In genomic region chr10:78774999-78775711, GRCh38 we compare ENCODE assay signal across 14 cellular contexts.
DNase-seq lines count a peak whose midpoint lies in the region; ATAC-seq, FAIRE-seq and TF ChIP-seq lines count a peak whose summit lies in the region.
"Had no signal": no experiment of that assay in that cellular context is flagged by ENCODE, and none has a peak within 500 bp of the region (broad histone marks: within the 10 kb centered on the region; RNA-seq: fewer than 3 reads in every experiment).

No MANE protein-coding gene starts in this region.

- H3K27ac Mint-ChIP-seq in naive thymus-derived CD8-positive, alpha-beta T cell: no peak overlapping the region

- no peak for TF ChIP-seq POLR2A in IMR-90 (IDR thresholded peaks at IDR 0.05; ENCODE audit: low read depth, low read length)

- no peak overlapping the region for H3K14ac ChIP-seq in IMR-90 (replicated peaks; ENCODE audit: low read depth, low read length)

- CTCF ChIA-PET in IMR-90 (lab: Yijun Ruan, JAX): no interaction called here

- no peak overlapping the region for H3K56ac ChIP-seq in IMR-90 (ENCODE audit: extremely low read depth, insufficient read depth, low read length)

- H3K9me1 ChIP-seq in IMR-90 (ENCODE audit: insufficient read depth, low read length): peaks cover 3% of the 10 kb centered on the region; the same call in 1 of the 2 replicates

- BruUV-seq in IMR-90 (replicated peaks; lab: Mats Ljungman, UMichigan): no TSS peak

- DNase-seq in IMR-90: peak; percentile 83
- DNase-seq in SJCRH30: peak; percentile 47 to 54
- peak; percentile 31 for DNase-seq in small intestine
- no peak for DNase-seq in NCI-H226
- DNase-seq in GOT3 (lab: John Stamatoyannopoulos, UW): no peak
- no peak for DNase-seq in naive thymus-derived CD8-positive, alpha-beta T cell
- DNase-seq: amygdala; NCI-H2081; stimulated activated CD4-positive, alpha-beta T cell treated with anti-CD3 and anti-CD28 coated beads, Interleukin-2, amount 100 ng/mL, for 24 hours had no signal

- H3K9me3 Mint-ChIP-seq in naive thymus-derived CD8-positive, alpha-beta T cell: no peaks in the 10 kb centered on the region

- no peak overlapping the region for H4K91ac ChIP-seq in IMR-90 (ENCODE audit: insufficient read depth, low read depth, low read length)

- no peaks in the 10 kb centered on the region for H4K20me1 ChIP-seq in IMR-90 (ENCODE audit: insufficient read depth, low read length)

- H3K27ac ChIP-seq in IMR-90 (ENCODE audit: insufficient read depth, low read length) (no peak overlapping the region), SJCRH30 (peak overlapping the region; percentile 36; the same call in 1 of the 2 replicates), layer of hippocampus (ENCODE audit: low read depth, low read length) (peak overlapping the region; percentile 22), small intestine (ENCODE audit: low read depth in 1 of 2, low read length in 1 of 2) (peak overlapping the region in 1 of 2 donors; percentile 47)
- H3K27ac ChIP-seq: VCaP had no signal

- H2AK9ac ChIP-seq in IMR-90 (replicated peaks; ENCODE audit: low read depth, low read length, poor library complexity): peak overlapping the region; percentile 35

- no peak overlapping the region for H3K18ac ChIP-seq in IMR-90 (ENCODE audit: low read depth, low read length)

- H3K36me3 Mint-ChIP-seq in naive thymus-derived CD8-positive, alpha-beta T cell: no peaks in the 10 kb centered on the region

- H3K4me1 ChIP-seq in IMR-90 (ENCODE audit: control insufficient read depth, insufficient read depth, low read length) (peaks cover 11% of the 10 kb centered on the region), SJCRH30 (peaks cover 3% of the 10 kb centered on the region; the same call in 1 of the 2 replicates), small intestine (ENCODE audit: control insufficient read depth in 2 of 2, insufficient read depth in 1 of 2, low read depth in 1 of 2, low read length in 1 of 2) (peaks cover 0 to 2% of the 10 kb centered on the region in 2 donors)

- intact Hi-C loops in IMR-90 (cut with micrococcal nuclease): no loop called here

- dilution Hi-C loops in IMR-90 (cut with HindIII; ENCODE audit: low sequenced_read_pairs, unreplicated experiment): no loop called here

- H2BK5ac ChIP-seq in IMR-90 (ENCODE audit: low read depth, low read length, poor library complexity, severe bottlenecking): no peak overlapping the region

- H3K9ac ChIP-seq in IMR-90 (ENCODE audit: low read depth, low read length): no peak overlapping the region

- no peak overlapping the region for H2BK20ac ChIP-seq in IMR-90 (ENCODE audit: low read depth, low read length)

- in situ Hi-C loops in IMR-90 (cut with MboI; ENCODE audit: low sequenced_read_pairs): no loop called here

- H2BK120ac ChIP-seq in IMR-90 (ENCODE audit: low read depth, low read length): no peak overlapping the region

- TF ChIP-seq CTCF in IMR-90 (conservative IDR thresholded peaks at IDR 0.05; ENCODE audit: low read depth, low read length): no peak

- no peak for FAIRE-seq in small intestine (lab: Jason Lieb, UNC)
- FAIRE-seq: G401.6, GM19239 had no signal

- 0 out of 2 replicates have a peak overlapping the region, but pooled peaks have one; percentile 13 for H3K4ac ChIP-seq in IMR-90 (ENCODE audit: low read depth, low read length)

- peak; percentile 36 for ATAC-seq in IMR-90 (ENCODE audit: low read depth)
- no peak for ATAC-seq in GM19463 (IDR thresholded peaks at IDR 0.05; ENCODE audit: unreplicated experiment)
- no peak for ATAC-seq in naive thymus-derived CD8-positive, alpha-beta T cell

- no peak overlapping the region for H3K4me3 Mint-ChIP-seq in naive thymus-derived CD8-positive, alpha-beta T cell

- H2AFZ ChIP-seq in IMR-90 (replicated peaks; ENCODE audit: low read length, poor library complexity): peak overlapping the region; percentile 18

- no peak overlapping the region for H3K4me2 ChIP-seq in IMR-90 (ENCODE audit: low read depth, low read length)

- peaks cover 0 to 2% (median 0%) of the 10 kb centered on the region in 4 donors for H3K4me1 Mint-ChIP-seq in naive thymus-derived CD8-positive, alpha-beta T cell

- H3K79me1 ChIP-seq in IMR-90 (ENCODE audit: low read depth in 1 of 2, low read length in 2 of 2): no peaks in the 10 kb centered on the region

- H3K9me3 ChIP-seq in IMR-90 (ENCODE audit: control insufficient read depth, insufficient read depth, low read length): no peaks in the 10 kb centered on the region
- H3K9me3 ChIP-seq in SJCRH30 (replicated peaks): no peaks in the 10 kb centered on the region
- H3K9me3 ChIP-seq in small intestine (ENCODE audit: control insufficient read depth, low read depth): no peaks in the 10 kb centered on the region

- H3K36me3 ChIP-seq in IMR-90 (ENCODE audit: control insufficient read depth, insufficient read depth, low read length) (no peaks in the 10 kb centered on the region), SJCRH30 (no peaks in the 10 kb centered on the region), small intestine (ENCODE audit: control insufficient read depth in 2 of 2, insufficient read depth in 2 of 2, low read length in 2 of 2) (no peaks in the 10 kb centered on the region)

- no peak overlapping the region for H4K8ac ChIP-seq in IMR-90 (ENCODE audit: low read depth in 2 of 2, low read length in 2 of 2)

- H3K4me3 ChIP-seq in IMR-90 (ENCODE audit: insufficient read depth, low read depth, low read length): no peak overlapping the region
- no peak overlapping the region for H3K4me3 ChIP-seq in SJCRH30
- no peak overlapping the region for H3K4me3 ChIP-seq in small intestine (ENCODE audit: low read depth in 1 of 2, low read length in 2 of 2)

- peaks cover 0 to 2% (median 0%) of the 10 kb centered on the region in 5 donors for H3K27me3 Mint-ChIP-seq in naive thymus-derived CD8-positive, alpha-beta T cell

- no peaks in the 10 kb centered on the region for H3K27me3 ChIP-seq in IMR-90 (ENCODE audit: control insufficient read depth, insufficient read depth, low read length)
- H3K27me3 ChIP-seq in SJCRH30: no peaks in the 10 kb centered on the region
- no peaks in the 10 kb centered on the region for H3K27me3 ChIP-seq in layer of hippocampus (ENCODE audit: control insufficient read depth, insufficient read depth, low read length)
- H3K27me3 ChIP-seq in small intestine (ENCODE audit: control insufficient read depth in 2 of 2, insufficient read depth in 2 of 2, low read length in 2 of 2): no peaks in the 10 kb centered on the region

- H2BK15ac ChIP-seq in IMR-90 (ENCODE audit: low read depth, low read length): no peak overlapping the region

- 7% methylated on average over 3 of the region's 14 CpGs; no CpG with 5 or more reads in 1 of the 2 experiments for WGBS in IMR-90 (ENCODE audit: extremely low coverage in 2 of 2, insufficient read length in 1 of 2), 2 experiments
- WGBS in small intestine, 3 donors: 18 to 50% (median 33%) methylated on average over 14 of the region's 14 CpGs

- no peak for TF ChIP-seq RAD21 in IMR-90 (IDR thresholded peaks at IDR 0.05; ENCODE audit: low read length)

- no peak overlapping the region for H3K23ac ChIP-seq in IMR-90 (ENCODE audit: low read depth, low read length)

- peak overlapping the region; percentile 63; the same call in 1 of the 2 replicates for H2AK5ac ChIP-seq in IMR-90 (ENCODE audit: low read depth, low read length)

- POLR2A ChIA-PET in IMR-90 (lab: Charles Lee; ENCODE audit: unreplicated experiment): no interaction called here
- POLR2A ChIA-PET in naive thymus-derived CD8-positive, alpha-beta T cell (lab: Charles Lee): no interaction called here

- H4K5ac ChIP-seq in IMR-90 (ENCODE audit: low read depth, low read length): no peak overlapping the region

TF ChIP-seq in IMR-90, 13 proteins besides CTCF, POLR2A, EP300 and RAD21:
- 0 out of 2 replicates have a peak, but pooled peaks have one; percentile 19 for TF ChIP-seq MXI1 (IDR thresholded peaks at IDR 0.05; ENCODE audit: borderline replicate concordance, low read depth, low read length)
- TF ChIP-seq CHD1 (IDR thresholded peaks at IDR 0.05; ENCODE audit: low read depth, low read length): no peak
- TF ChIP-seq MAZ (IDR thresholded peaks at IDR 0.05; ENCODE audit: borderline replicate concordance, low read depth, low read length): no peak
- TF ChIP-seq RFX5 (IDR thresholded peaks at IDR 0.05; ENCODE audit: low read depth, low read length): no peak
- 0 out of 2 replicates have a peak, but pooled peaks have one; percentile 10 for TF ChIP-seq SMC3 (IDR thresholded peaks at IDR 0.05; ENCODE audit: low read depth, low read length)
- TF ChIP-seq CEBPB (IDR thresholded peaks at IDR 0.05; ENCODE audit: low read depth, low read length): no peak
- TF ChIP-seq NFE2L2 (IDR thresholded peaks at IDR 0.05; ENCODE audit: low read depth, low read length): peak; percentile 87
- TF ChIP-seq BHLHE40 (IDR thresholded peaks at IDR 0.05; ENCODE audit: low read depth, low read length): 0 out of 2 replicates have a peak, but pooled peaks have one; percentile 18
- TF ChIP-seq RCOR1 (IDR thresholded peaks at IDR 0.05; ENCODE audit: insufficient replicate concordance, low read length): no peak
- peak; percentile 19; the same call in 1 of the 2 replicates for TF ChIP-seq USF2 (IDR thresholded peaks at IDR 0.05; ENCODE audit: low read depth, low read length)
- TF ChIP-seq FOS (IDR thresholded peaks at IDR 0.05; ENCODE audit: low read depth, low read length): peak; percentile 28; the same call in 1 of the 2 replicates
- TF ChIP-seq ELK1 (IDR thresholded peaks at IDR 0.05; ENCODE audit: borderline replicate concordance, low read depth, low read length): no peak
- no peak for TF ChIP-seq MAFK (IDR thresholded peaks at IDR 0.05; ENCODE audit: low read depth, low read length)

Comparison
In these comparisons a context has a peak if more than half of its experiments do, and no peak if none do; other contexts are left out.
1. DNase-seq: peak in IMR-90 (single experiment), SJCRH30 (2 of 2) and small intestine (single experiment); none in NCI-H226 (single experiment), GOT3 (single experiment) and naive thymus-derived CD8-positive, alpha-beta T cell (0 of 10).